ENCODE assay signal across 1 cellular context in genomic region chr22:20919718-20920117, GRCh38.
TF ChIP-seq lines count a peak whose summit lies in the region.

No MANE protein-coding gene starts in this region.

TF ChIP-seq in GM12878, 131 proteins besides CTCF, POLR2A, EP300 and RAD21 (continued from another document):
- TF ChIP-seq, protein P1, sequence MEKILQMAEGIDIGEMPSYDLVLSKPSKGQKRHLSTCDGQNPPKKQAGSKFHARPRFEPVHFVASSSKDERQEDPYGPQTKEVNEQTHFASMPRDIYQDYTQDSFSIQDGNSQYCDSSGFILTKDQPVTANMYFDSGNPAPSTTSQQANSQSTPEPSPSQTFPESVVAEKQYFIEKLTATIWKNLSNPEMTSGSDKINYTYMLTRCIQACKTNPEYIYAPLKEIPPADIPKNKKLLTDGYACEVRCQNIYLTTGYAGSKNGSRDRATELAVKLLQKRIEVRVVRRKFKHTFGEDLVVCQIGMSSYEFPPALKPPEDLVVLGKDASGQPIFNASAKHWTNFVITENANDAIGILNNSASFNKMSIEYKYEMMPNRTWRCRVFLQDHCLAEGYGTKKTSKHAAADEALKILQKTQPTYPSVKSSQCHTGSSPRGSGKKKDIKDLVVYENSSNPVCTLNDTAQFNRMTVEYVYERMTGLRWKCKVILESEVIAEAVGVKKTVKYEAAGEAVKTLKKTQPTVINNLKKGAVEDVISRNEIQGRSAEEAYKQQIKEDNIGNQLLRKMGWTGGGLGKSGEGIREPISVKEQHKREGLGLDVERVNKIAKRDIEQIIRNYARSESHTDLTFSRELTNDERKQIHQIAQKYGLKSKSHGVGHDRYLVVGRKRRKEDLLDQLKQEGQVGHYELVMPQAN (conservative IDR thresholded peaks at IDR 0.05) = no peak
- TF ChIP-seq FOXM1 (IDR thresholded peaks at IDR 0.05; ENCODE audit: low read depth, low read length) (no peak), TAF1 (IDR thresholded peaks at IDR 0.05; ENCODE audit: borderline replicate concordance, low read depth, low read length) (no peak), NFYA (IDR thresholded peaks at IDR 0.05; ENCODE audit: borderline replicate concordance, low read depth, low read length) (no peak), CEBPB (IDR thresholded peaks at IDR 0.05; ENCODE audit: borderline replicate concordance in 1 of 2, low read depth in 2 of 2, low read length in 2 of 2) (no peak), BMI1 (IDR thresholded peaks at IDR 0.05; ENCODE audit: borderline replicate concordance) (no peak)
